Comparison of ENCODE assay signal across 10 cellular contexts in the genomic region with DNA sequence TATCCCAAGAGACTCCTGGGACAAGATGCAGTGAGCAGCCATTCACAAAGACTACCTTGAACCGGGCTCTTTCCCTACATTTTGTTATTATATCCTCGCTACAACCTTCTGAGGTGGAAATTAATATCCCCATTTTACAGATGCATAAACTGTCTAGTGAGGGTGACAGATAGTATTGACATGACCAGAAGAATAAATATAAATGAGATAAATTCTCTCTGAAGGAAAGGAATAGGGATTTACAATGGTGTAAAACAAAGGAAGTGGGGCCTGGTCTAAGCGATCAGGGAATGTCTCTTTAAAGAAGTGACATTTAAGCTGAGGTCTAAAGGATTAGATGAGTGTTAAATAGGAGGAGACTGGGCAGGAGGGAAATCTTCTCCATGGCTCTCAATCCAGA. TPM values are rescaled to one million over a fixed set of nuclear protein-coding genes. Genes with fewer than 3 reads are reported as not detected.
"Had no signal": no experiment of that assay in that cellular context is flagged by ENCODE, and none has a peak within 500 bp of the region (broad histone marks: within the 10 kb centered on the region; RNA-seq: fewer than 3 reads in every experiment).

No MANE protein-coding gene starts in this region.

- H3K27ac ChIP-seq: HL-60, KMS-11 had no signal

- H3K4me2 ChIP-seq: KMS-11 had no signal

- H3K9ac ChIP-seq: KMS-11 had no signal

- FAIRE-seq: HepG2, HTR-8/SVneo had no signal

- ATAC-seq: HepG2 had no signal

- DNase-seq: IMR-90, KBM-7, KG1 had no signal

RNA-seq across cellular contexts. Expression of gene KCNMB1, which starts 43.5 kb away (rescaled TPM):
- total RNA-seq: HepG2, HT-29, HT1080, IMR-90 had no signal
- polyA plus RNA-seq: HepG2, IgD-negative memory B cell, IMR-90 had no signal
